20 cellular contexts compared by ENCODE assay signal in the genomic region with DNA sequence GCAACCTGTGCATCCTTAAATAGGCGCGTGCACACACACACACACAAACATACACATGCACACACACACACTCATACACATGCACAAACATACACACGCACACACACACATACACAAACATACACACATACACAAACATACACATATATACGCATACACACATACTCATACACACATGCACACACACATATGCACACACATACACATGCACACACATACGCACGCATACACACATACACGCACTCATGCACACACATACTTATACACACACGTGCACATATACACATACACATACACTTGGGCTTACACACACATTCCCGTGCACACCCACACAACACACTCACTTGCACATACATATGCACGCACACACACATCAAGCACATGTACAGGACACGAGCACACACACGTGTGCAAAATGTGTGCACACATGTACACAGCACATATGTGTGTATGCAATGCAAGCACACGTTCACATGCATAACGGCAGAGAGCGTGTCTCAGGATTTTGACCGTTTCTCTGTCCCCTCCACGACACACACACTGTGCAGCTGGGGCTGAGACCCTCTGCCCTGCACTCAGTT.
DNase-seq lines count a peak whose midpoint lies in the region; ATAC-seq and TF ChIP-seq lines count a peak whose summit lies in the region.
"Had no signal": no experiment of that assay in that cellular context is flagged by ENCODE, and none has a peak within 500 bp of the region (broad histone marks: within the 10 kb centered on the region; RNA-seq: fewer than 3 reads in every experiment).

No MANE protein-coding gene starts in this region.

- ATAC-seq in Right ventricle myocardium superior (ENCODE audit: poor library complexity) (no peak), gastrocnemius medialis (no peak)
- ATAC-seq: naive thymus-derived CD8-positive, alpha-beta T cell; sciatic nerve had no signal

- no peaks in the 10 kb centered on the region for H3K9me3 Mint-ChIP-seq in Calu3 (ENCODE audit: low read depth, unreplicated experiment)
- no peaks in the 10 kb centered on the region for H3K9me3 Mint-ChIP-seq in type B pancreatic cell
- H3K9me3 Mint-ChIP-seq: activated B cell treated with CpG ODN at 0.5 μM for 24 hours had no signal

- CTCF ChIA-PET in Calu3 (lab: Charles Lee), result interaction anchor here (1.1 kb wide), 1 partner anchor 145 kb away, joined by 3 read pairs; no protein-coding TSS in a partner anchor

- H3K27ac Mint-ChIP-seq in Calu3 (ENCODE audit: unreplicated experiment), result peak overlapping the region; percentile 62
- peak overlapping the region; percentile 63 for H3K27ac Mint-ChIP-seq in type B pancreatic cell
- H3K27ac Mint-ChIP-seq: activated B cell treated with CpG ODN at 0.5 μM for 24 hours; activated T-helper 1 cell treated with anti-CD3 and anti-CD28 coated beads, Interleukin-12 subunit alpha, Interleukin-12 subunit beta, Interleukin-2, Interleukin-4 antibody, amounts not matched to agents 30 ng/mL and 10 ng/mL and 1 ng/mL, durations not matched to agents 14 hours and 24 hours and 36 hours had no signal

- TF ChIP-seq CTCF in Calu3 (IDR thresholded peaks at IDR 0.05; ENCODE audit: unreplicated experiment), result no peak
- TF ChIP-seq CTCF in VCaP (conservative IDR thresholded peaks at IDR 0.05), result no peak
- no peak for TF ChIP-seq CTCF in type B pancreatic cell (conservative IDR thresholded peaks at IDR 0.05)
- no peak for TF ChIP-seq CTCF in gastrocnemius medialis (IDR thresholded peaks at IDR 0.05 in 4 of 5, conservative IDR thresholded peaks at IDR 0.05 in 1 of 5)

- H3K27me3 ChIP-seq in mucosa of rectum (ENCODE audit: control insufficient read depth in 2 of 2, insufficient read depth in 2 of 2, low read length in 2 of 2) (no peaks in the 10 kb centered on the region), gastrocnemius medialis (peaks cover 0 to 12% (median 0%) of the 10 kb centered on the region in 3 donors)

- peak overlapping the region in 1 of 2 donors; percentile 41 for H3K9ac ChIP-seq in mucosa of rectum (ENCODE audit: low read depth in 1 of 2, low read length in 2 of 2)

- peaks cover 23% of the 10 kb centered on the region for H3K36me3 Mint-ChIP-seq in Calu3 (ENCODE audit: insufficient read depth, unreplicated experiment)
- no peaks in the 10 kb centered on the region for H3K36me3 Mint-ChIP-seq in type B pancreatic cell
- H3K36me3 Mint-ChIP-seq: naive thymus-derived CD8-positive, alpha-beta T cell had no signal

- TF ChIP-seq POLR2A in gastrocnemius medialis (IDR thresholded peaks at IDR 0.05), result no peak

- in situ Hi-C loops in gastrocnemius medialis (cut with MboI; ENCODE audit: low sequenced_read_pairs in 4 of 4), result no loop called here

- H3K4me3 ChIP-seq in mucosa of rectum (ENCODE audit: low read length in 2 of 2) (no peak overlapping the region), gastrocnemius medialis (no peak overlapping the region)
- H3K4me3 ChIP-seq: left ventricle myocardium inferior, thoracic aorta had no signal

- intact Hi-C loops in Calu3 (cut with micrococcal nuclease; ENCODE audit: unreplicated experiment) (no loop called here), Right ventricle myocardium superior (cut with DNase I) (no loop called here), gastrocnemius medialis (cut with DNase I; ENCODE audit: low total_unique reads) (no loop called here)

- H3K27ac ChIP-seq in VCaP (peak overlapping the region; percentile 100), mucosa of rectum (ENCODE audit: low read depth in 2 of 2, low read length in 2 of 2) (peak overlapping the region; percentile 75 to 89), gastrocnemius medialis (peak overlapping the region in 2 of 4 donors; percentile 68 to 83)
- H3K27ac ChIP-seq: left ventricle myocardium inferior, thoracic aorta had no signal

- no peaks in the 10 kb centered on the region for H3K36me3 ChIP-seq in mucosa of rectum (ENCODE audit: control insufficient read depth in 2 of 2, insufficient read depth in 2 of 2, low read length in 2 of 2)
- no peaks in the 10 kb centered on the region for H3K36me3 ChIP-seq in gastrocnemius medialis
- H3K36me3 ChIP-seq: left ventricle myocardium inferior, thoracic aorta had no signal

- H3K9me3 ChIP-seq in mucosa of rectum (ENCODE audit: control insufficient read depth in 2 of 2, low read length in 2 of 2), result no peaks in the 10 kb centered on the region
- H3K9me3 ChIP-seq in gastrocnemius medialis, result no peaks in the 10 kb centered on the region
- H3K9me3 ChIP-seq: left ventricle myocardium inferior, thoracic aorta had no signal

- BruUV-seq in Calu3 (replicated peaks; lab: Mats Ljungman, UMichigan), result no TSS peak

- no peaks in the 10 kb centered on the region for H3K27me3 Mint-ChIP-seq in Calu3 (ENCODE audit: unreplicated experiment)
- no peaks in the 10 kb centered on the region for H3K27me3 Mint-ChIP-seq in type B pancreatic cell
- H3K27me3 Mint-ChIP-seq: activated B cell treated with CpG ODN at 0.5 μM for 24 hours had no signal

- H3K4me1 Mint-ChIP-seq in Calu3 (ENCODE audit: low read depth, unreplicated experiment), result peaks cover 43% of the 10 kb centered on the region
- peaks cover 10% of the 10 kb centered on the region for H3K4me1 Mint-ChIP-seq in type B pancreatic cell (ENCODE audit: unreplicated experiment)

- DNase-seq in Calu3 (no peak), type B pancreatic cell (ENCODE audit: extremely low spot score, unreplicated experiment) (no peak), SW480 (ENCODE audit: low spot score) (no peak), Right ventricle myocardium superior (no peak), gastrocnemius medialis (no peak)
- DNase-seq: activated B cell treated with CpG ODN at 0.5 μM for 24 hours; activated naive CD4-positive, alpha-beta T cell treated with anti-CD3 and anti-CD28 coated beads, Interleukin-2, amount 50 U/mL, for 16 hours; amniotic stem cell; effector CD4-positive, alpha-beta T cell; GOT3; naive thymus-derived CD8-positive, alpha-beta T cell; NCI-H524 treated with DMSO at 0.1 percent for 48 hours; stimulated activated naive CD4-positive, alpha-beta T cell treated with Interleukin-2 at 50 U/mL for 16 hours; T1000 had no signal

- H3K4me1 ChIP-seq in mucosa of rectum (ENCODE audit: control insufficient read depth in 2 of 2, insufficient read depth in 2 of 2, low read length in 2 of 2), result peaks cover 25 to 32% of the 10 kb centered on the region in 2 donors
- peaks cover 11 to 18% of the 10 kb centered on the region in 2 donors for H3K4me1 ChIP-seq in gastrocnemius medialis

- H3K4me3 Mint-ChIP-seq in Calu3 (ENCODE audit: low read depth, unreplicated experiment) (no peak overlapping the region), type B pancreatic cell (no peak overlapping the region)
- H3K4me3 Mint-ChIP-seq: activated B cell treated with CpG ODN at 0.5 μM for 24 hours; activated T-helper 1 cell treated with anti-CD3 and anti-CD28 coated beads, Interleukin-12 subunit alpha, Interleukin-12 subunit beta, Interleukin-2, Interleukin-4 antibody, amounts not matched to agents 30 ng/mL and 10 ng/mL and 1 ng/mL, durations not matched to agents 14 hours and 24 hours and 36 hours; naive thymus-derived CD8-positive, alpha-beta T cell had no signal
